ENCODE assay signal across 8 cellular contexts in genomic region chr15:85706779-85707518, GRCh38.
A peak's percentile ranks its signal among the peaks of the same experiment; 100 is the strongest.
DNase-seq lines count a peak whose midpoint lies in the region; ATAC-seq, FAIRE-seq and TF ChIP-seq lines count a peak whose summit lies in the region.

No MANE protein-coding gene starts in this region.

- no peak for DNase-seq in A549 (ENCODE audit: low read depth in 1 of 2, low spot score in 1 of 2)
- peak; percentile 67 for DNase-seq in OCI-LY7 (ENCODE audit: low spot score)
- peak; percentile 90 for DNase-seq in GM12878 (ENCODE audit: low read depth, low spot score)
- DNase-seq in aorta = no peak
- no peak for DNase-seq in effector CD8-positive, alpha-beta T cell (lab: John Stamatoyannopoulos, UW)
- DNase-seq in iPS-NIHi11 (ENCODE audit: low spot score) = no peak

- BruUV-seq in OCI-LY7 (replicated peaks; lab: Mats Ljungman, UMichigan) (no TSS peak), GM12878 (replicated peaks; lab: Mats Ljungman, UMichigan) (TSS peak; percentile 82)

- intact Hi-C loops in OCI-LY7 (cut with micrococcal nuclease; ENCODE audit: unreplicated experiment) (loop anchor here (2.0 to 10.0 kb wide), 3 partner anchors 16 to 322 kb away; partner anchors contain the start of gene AKAP13), GM12878 (cut with micrococcal nuclease; ENCODE audit: unreplicated experiment) (loop anchor here (1.0 to 10.0 kb wide), 3 partner anchors 16 to 392 kb away; no protein-coding TSS in a partner anchor), aorta (cut with DNase I) (loop anchor here (5.0 to 10.0 kb wide), 4 partner anchors 35 to 202 kb away; no protein-coding TSS in a partner anchor)

- in situ Hi-C loops in GM12878 (cut with MboI) = no loop called here

- POLR2A ChIA-PET in A549 (lab: Yijun Ruan, JAX) = no interaction called here
- POLR2A ChIA-PET in OCI-LY7 (lab: Charles Lee) = interaction anchor here (0.6 to 2.0 kb wide), 8 partner anchors 11 to 319 kb away, joined by 3 to 16 read pairs (median 3); no protein-coding TSS in a partner anchor
- POLR2A ChIA-PET in GM12878 (lab: Charles Lee) = interaction anchor here (0.7 to 9.1 kb wide), 4 partner anchors 10 to 20 kb away, joined by 3 to 217 read pairs (median 8); no protein-coding TSS in a partner anchor

- no peak for TF ChIP-seq POLR2A in A549 (IDR thresholded peaks at IDR 0.05; ENCODE audit: low read length)
- TF ChIP-seq POLR2A in GM12878 (IDR thresholded peaks at IDR 0.05; ENCODE audit: low read depth, low read length) = peak; percentile 46; the same call in 1 of the 2 replicates

- RAD21 ChIA-PET in GM12878 (lab: Charles Lee; ENCODE audit: unreplicated experiment) = interaction anchor here (0.7 to 2.3 kb wide), 7 partner anchors 11 to 232 kb away, joined by 3 to 46 read pairs (median 4); no protein-coding TSS in a partner anchor

- H3K27ac ChIP-seq in A549 (peak overlapping the region; percentile 34 to 66), OCI-LY7 (ENCODE audit: low read depth, low read length, poor library complexity, severe bottlenecking) (peak overlapping the region; percentile 90), GM12878 (ENCODE audit: control insufficient read depth, insufficient read depth) (peak overlapping the region; percentile 99), mesodermal cell (ENCODE audit: low read depth, low read length, severe bottlenecking) (peak overlapping the region; percentile 83), aorta (ENCODE audit: low read depth in 1 of 2, low read length in 2 of 2) (peak overlapping the region; percentile 16 to 94)

- CTCF ChIA-PET in A549 (lab: Yijun Ruan, JAX) = interaction anchor here (0.9 kb wide), 1 partner anchor 36 kb away, joined by 4 read pairs; no protein-coding TSS in a partner anchor
- CTCF ChIA-PET in OCI-LY7 (lab: Charles Lee; ENCODE audit: unreplicated experiment) = interaction anchor here (1.4 kb wide), 1 partner anchor 15 kb away, joined by 3 read pairs; no protein-coding TSS in a partner anchor
- CTCF ChIA-PET in GM12878 (lab: Yijun Ruan, JAX) = interaction anchor here (1.1 to 6.5 kb wide), 3 partner anchors 15 to 62 kb away, joined by 4 to 93 read pairs (median 6); no protein-coding TSS in a partner anchor

- TF ChIP-seq CTCF in A549 (IDR thresholded peaks at IDR 0.05) = no peak
- no peak for TF ChIP-seq CTCF in OCI-LY7 (conservative IDR thresholded peaks at IDR 0.05; ENCODE audit: low read length)
- TF ChIP-seq CTCF in GM12878 (IDR thresholded peaks at IDR 0.05 in 2 of 3, conservative IDR thresholded peaks at IDR 0.05 in 1 of 3; ENCODE audit: control insufficient read depth in 2 of 3, extremely low read depth in 1 of 3, insufficient read depth in 1 of 3, low read depth in 3 of 3, low read length in 3 of 3) = 0 out of 6 replicates have a peak, but pooled peaks of 1 of the 3 experiments have one; percentile 6

- H4K20me1 ChIP-seq in OCI-LY7 (ENCODE audit: insufficient read depth, low read length) (no peaks in the 10 kb centered on the region), GM12878 (ENCODE audit: control insufficient read depth, insufficient read depth) (no peaks in the 10 kb centered on the region)

- H3K36me3 ChIP-seq in OCI-LY7 (ENCODE audit: insufficient read depth, low read length) = peaks cover 63% of the 10 kb centered on the region
- H3K36me3 ChIP-seq in GM12878 (ENCODE audit: control insufficient read depth in 2 of 2, insufficient read depth in 2 of 2, low read length in 1 of 2) = peaks cover 3 to 13% of the 10 kb centered on the region in 2 experiments; a peak in 3 of 4 replicates
- H3K36me3 ChIP-seq in mesodermal cell (ENCODE audit: control insufficient read depth, insufficient read depth, low read length) = peaks cover 38% of the 10 kb centered on the region
- H3K36me3 ChIP-seq in aorta (ENCODE audit: control insufficient read depth in 1 of 2, insufficient read depth in 2 of 2, low read length in 1 of 2) = peaks cover 0 to 2% of the 10 kb centered on the region in 2 donors

- H3K9ac ChIP-seq in GM12878 (ENCODE audit: control insufficient read depth, insufficient read depth, low read length) = peak overlapping the region; percentile 70

- no peaks in the 10 kb centered on the region for H3K9me2 ChIP-seq in OCI-LY7 (ENCODE audit: insufficient read depth, low read length)

- H3K4me2 ChIP-seq in A549 = peak overlapping the region; percentile 83
- H3K4me2 ChIP-seq in OCI-LY7 (ENCODE audit: low read length) = peak overlapping the region; percentile 87
- H3K4me2 ChIP-seq in GM12878 (ENCODE audit: control insufficient read depth, insufficient read depth) = peak overlapping the region; percentile 97

- TF ChIP-seq EP300 in A549 (IDR thresholded peaks at IDR 0.05) (no peak), GM12878 (IDR thresholded peaks at IDR 0.05; ENCODE audit: borderline replicate concordance in 1 of 2, control insufficient read depth in 1 of 2, low read depth in 2 of 2, low read length in 2 of 2) (0 out of 4 replicates have a peak, but pooled peaks have one; percentile 4 to 38)

- H3K27me3 ChIP-seq in GM12878 (replicated peaks in 1 of 2; ENCODE audit: control insufficient read depth in 2 of 2, insufficient read depth in 2 of 2, low read length in 1 of 2) = no peaks in the 10 kb centered on the region
- no peaks in the 10 kb centered on the region for H3K27me3 ChIP-seq in aorta (ENCODE audit: control insufficient read depth in 1 of 2, insufficient read depth in 2 of 2, low read length in 1 of 2)

- 92% methylated on average over 5 of the region's 5 CpGs for WGBS in A549 (ENCODE audit: missing lambda C conversion rate)
- WGBS in GM12878 (ENCODE audit: insufficient coverage, insufficient replicate concordance, low lambda C conversion rate, missing lambda C conversion rate) = 1% methylated on average over 5 of the region's 5 CpGs
- whole genome bisulfite sequencing in mesodermal cell (ENCODE audit: insufficient coverage in 2 of 2), 2 experiments = 88% methylated on average over 4 of the region's 5 CpGs
- WGBS in aorta, 2 donors = 20% methylated on average over 5 of the region's 5 CpGs

- TF ChIP-seq RAD21 in A549 (conservative IDR thresholded peaks at IDR 0.05 in 1 of 2, IDR thresholded peaks at IDR 0.05 in 1 of 2) (no peak), GM12878 (IDR thresholded peaks at IDR 0.05; ENCODE audit: insufficient read depth, low read depth, low read length) (no peak)

- peaks cover 69% of the 10 kb centered on the region for H3K79me2 ChIP-seq in OCI-LY7 (ENCODE audit: insufficient read depth, low read depth, low read length)
- H3K79me2 ChIP-seq in GM12878 (ENCODE audit: control insufficient read depth, insufficient read depth, low read length) = peaks cover 80% of the 10 kb centered on the region

- peaks cover 26% of the 10 kb centered on the region for H3K4me1 ChIP-seq in A549
- peaks cover 67% of the 10 kb centered on the region for H3K4me1 ChIP-seq in OCI-LY7 (ENCODE audit: insufficient read depth, low read length, poor library complexity, severe bottlenecking)
- H3K4me1 ChIP-seq in GM12878 (ENCODE audit: control insufficient read depth, insufficient read depth, low read length) = peaks cover 73% of the 10 kb centered on the region
- peaks cover 13% of the 10 kb centered on the region for H3K4me1 ChIP-seq in mesodermal cell (ENCODE audit: control insufficient read depth, insufficient read depth, low read length, poor library complexity, severe bottlenecking)
- H3K4me1 ChIP-seq in aorta (ENCODE audit: control insufficient read depth in 1 of 2, insufficient read depth in 2 of 2, low read length in 2 of 2) = peaks cover 4 to 25% of the 10 kb centered on the region in 2 donors

- SMC1A ChIA-PET in GM12878 (lab: Charles Lee; ENCODE audit: uncharacterized antibody, unreplicated experiment) = interaction anchor here (0.8 to 10.4 kb wide), 8 partner anchors 14 to 131 kb away, joined by 3 to 311 read pairs (median 4); no protein-coding TSS in a partner anchor

- H3K9me3 ChIP-seq in A549 = no peaks in the 10 kb centered on the region
- no peaks in the 10 kb centered on the region for H3K9me3 ChIP-seq in OCI-LY7 (ENCODE audit: low read length)
- no peaks in the 10 kb centered on the region for H3K9me3 ChIP-seq in GM12878 (replicated peaks; ENCODE audit: control insufficient read depth, insufficient read depth, low read length)
- no peaks in the 10 kb centered on the region for H3K9me3 ChIP-seq in mesodermal cell (ENCODE audit: control insufficient read depth, low read length)
- no peaks in the 10 kb centered on the region for H3K9me3 ChIP-seq in aorta (ENCODE audit: control insufficient read depth, low read length)

- H2AFZ ChIP-seq in OCI-LY7 (ENCODE audit: low read length) = peak overlapping the region; percentile 48; the same call in 1 of the 2 replicates
- H2AFZ ChIP-seq in GM12878 (ENCODE audit: control insufficient read depth, low read depth, low read length) = peak overlapping the region; percentile 37

- FAIRE-seq in A549 (lab: Jason Lieb, UNC) = no peak
- peak; percentile 49 for FAIRE-seq in GM12878 (lab: Jason Lieb, UNC)

- H3K4me3 ChIP-seq in A549 (peak overlapping the region; percentile 11; the same call in 1 of the 3 replicates), OCI-LY7 (ENCODE audit: low read depth, low read length, poor library complexity, severe bottlenecking) (peak overlapping the region; percentile 63), GM12878 (peak overlapping the region; percentile 60), mesodermal cell (ENCODE audit: extremely low read depth, insufficient read depth, low read length, poor library complexity, severe bottlenecking) (no peak overlapping the region), aorta (ENCODE audit: low read length in 2 of 2) (no peak overlapping the region)

- peak; percentile 52 to 62; a peak in 4 of 6 replicates for ATAC-seq in A549
- peak; percentile 23 for ATAC-seq in GM19468 (IDR thresholded peaks at IDR 0.05; ENCODE audit: extremely low read depth, unreplicated experiment)
- peak; percentile 46 for ATAC-seq in GM12878
- ATAC-seq in aorta (ENCODE audit: low FRiP score) = peak; percentile 62

TF ChIP-seq in A549, 52 proteins besides CTCF, POLR2A, EP300 and RAD21:
- TF ChIP-seq CHD2 (IDR thresholded peaks at IDR 0.05; ENCODE audit: low read length, partially characterized antibody) (no peak), MAFK (IDR thresholded peaks at IDR 0.05; ENCODE audit: partially characterized antibody) (peak; percentile 44)

TF ChIP-seq in GM12878, 131 proteins besides CTCF, POLR2A, EP300 and RAD21 (continues in another document):
- no peak for TF ChIP-seq MTA3 (IDR thresholded peaks at IDR 0.05; ENCODE audit: borderline replicate concordance, low read length)
- no peak for TF ChIP-seq EZH2 (IDR thresholded peaks at IDR 0.05; ENCODE audit: borderline replicate concordance, control insufficient read depth, low read depth, low read length)
- no peak for TF ChIP-seq TARDBP (IDR thresholded peaks at IDR 0.05; ENCODE audit: borderline replicate concordance)
- no peak for TF ChIP-seq ZNF384 (IDR thresholded peaks at IDR 0.05; ENCODE audit: borderline replicate concordance, low read depth, low read length)
- TF ChIP-seq RCOR1 (conservative IDR thresholded peaks at IDR 0.05; ENCODE audit: low read depth, low read length) = no peak
- TF ChIP-seq SREBF1 (IDR thresholded peaks at IDR 0.05; ENCODE audit: low read length) = no peak; the same call in 1 of the 2 replicates
- peak; percentile 79 for TF ChIP-seq EED (IDR thresholded peaks at IDR 0.05; ENCODE audit: low read depth)
- no peak for TF ChIP-seq TCF7 (IDR thresholded peaks at IDR 0.05; ENCODE audit: borderline replicate concordance)
- TF ChIP-seq NR2C1 (IDR thresholded peaks at IDR 0.05) = 0 out of 2 replicates have a peak, but pooled peaks have one; percentile 25

Comparison
In these comparisons a context has a peak if more than half of its experiments do, and no peak if none do; other contexts are left out.
1. DNase-seq: peak in OCI-LY7 (single experiment) and GM12878 (single experiment); none in A549 (0 of 2), aorta (0 of 2), effector CD8-positive, alpha-beta T cell (single experiment) and iPS-NIHi11 (single experiment).
2. H3K4me3 ChIP-seq: peak in A549 (single experiment), OCI-LY7 (single experiment) and GM12878 (single experiment); none in mesodermal cell (single experiment) and aorta (0 of 2).
3. Of the 24 proteins assayed by ChIP-seq in both GM12878 and A549: peak only in GM12878: BCL3, ELK1, EP300, JUNB, POLR2A and SMC3; only in A549: none; in both: none; in neither: 17; mixed calls (peak in some experiments, not most) for 1.
4. Peak in every context shown above with its lines, with median percentiles within 50 percentile points of each other: ATAC-seq, H3K27ac ChIP-seq and H3K4me2 ChIP-seq.